In genomic region chr12:100101000-100101399, GRCh38 we compare ENCODE assay signal across 22 cellular contexts.
"Had no signal": no experiment of that assay in that cellular context is flagged by ENCODE, and none has a peak within 500 bp of the region (broad histone marks: within the 10 kb centered on the region; RNA-seq: fewer than 3 reads in every experiment).

No MANE protein-coding gene starts in this region.

- H3K27ac Mint-ChIP-seq: activated B cell treated with CpG ODN at 0.5 μM for 24 hours; natural killer cell; neural progenitor cell; stimulated activated naive B cell treated with anti-CD40 and anti-IgM and Interleukin-4, amounts not matched to agents 10 μg/mL and 1 μg/mL and 100 μg/mL, for 72 hours; T-cell had no signal

- H3K4me3 Mint-ChIP-seq: activated B cell treated with CpG ODN at 0.5 μM for 24 hours; natural killer cell; neural progenitor cell; stimulated activated naive B cell treated with anti-CD40 and anti-IgM and Interleukin-4, amounts not matched to agents 10 μg/mL and 1 μg/mL and 100 μg/mL, for 72 hours; T-cell had no signal

- H3K4me3 ChIP-seq: left lung, lower lobe of right lung, neural progenitor cell, psoas muscle, sigmoid colon, tibial nerve had no signal

- H3K9me3 Mint-ChIP-seq: activated B cell treated with CpG ODN at 0.5 μM for 24 hours; natural killer cell; neural progenitor cell; stimulated activated naive B cell treated with anti-CD40 and anti-IgM and Interleukin-4, amounts not matched to agents 10 μg/mL and 1 μg/mL and 100 μg/mL, for 72 hours; T-cell had no signal

- ATAC-seq: left lung; lower lobe of right lung; natural killer cell; psoas muscle; stimulated activated naive B cell treated with anti-CD40 and anti-IgM and Interleukin-4, amounts not matched to agents 10 μg/mL and 1 μg/mL and 100 μg/mL, for 72 hours; T-cell had no signal

- H3K4me1 Mint-ChIP-seq: activated B cell treated with CpG ODN at 0.5 μM for 24 hours, neural progenitor cell had no signal

- DNase-seq: activated B cell treated with CpG ODN at 0.5 μM for 24 hours; activated CD4-positive, alpha-beta T cell treated with anti-CD3 and anti-CD28 coated beads for 48 hours; activated gamma-delta T cell; activated naive CD4-positive, alpha-beta T cell treated with anti-CD3 and anti-CD28 coated beads, Interleukin-2, amount 50 U/mL, for 16 hours; activated T-cell treated with anti-CD3 and anti-CD28 coated beads, Interleukin-2, amount 50 U/mL, for 1 hour; anterior cingulate cortex; dermis blood vessel endothelial cell; effector CD4-positive, alpha-beta T cell; left lung; lower lobe of right lung; mesendoderm; natural killer cell; occipital lobe; psoas muscle; sigmoid colon; small intestine; stimulated activated CD4-positive, alpha-beta T cell treated with anti-CD3 and anti-CD28 coated beads, Interleukin-4, amount 100 ng/mL, for 24 hours; stimulated activated CD8-positive, alpha-beta memory T cell treated with anti-CD3 and anti-CD28 coated beads, Interleukin-4, amount 100 ng/mL, for 48 hours; stimulated activated naive B cell treated with anti-CD40 and anti-IgM and Interleukin-4, amounts not matched to agents 10 μg/mL and 1 μg/mL and 100 μg/mL, for 72 hours; T-cell had no signal

- H3K27me3 Mint-ChIP-seq: activated B cell treated with CpG ODN at 0.5 μM for 24 hours; stimulated activated naive B cell treated with anti-CD40 and anti-IgM and Interleukin-4, amounts not matched to agents 10 μg/mL and 1 μg/mL and 100 μg/mL, for 72 hours; T-cell had no signal
